Comparison of ENCODE assay signal across 4 cellular contexts in the genomic region with DNA sequence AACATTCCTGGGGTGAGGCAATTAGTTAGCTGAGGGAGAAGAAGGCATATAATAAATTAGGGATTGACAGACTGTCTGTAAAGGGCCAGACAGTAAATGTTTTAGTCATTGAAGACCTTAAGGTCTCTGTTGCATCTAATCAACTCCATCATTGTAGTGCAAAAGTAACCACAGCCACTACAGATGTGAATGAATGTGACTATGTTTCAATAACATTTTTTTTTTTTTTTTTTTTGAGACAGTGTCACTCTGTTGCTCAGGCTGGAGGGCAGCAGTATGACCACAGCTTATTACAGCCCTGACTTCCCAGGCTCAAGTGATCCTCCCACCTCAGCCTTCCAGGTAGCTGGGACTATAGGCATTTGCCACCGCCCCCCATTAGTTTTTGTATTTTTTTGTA. TPM values are rescaled to one million over a fixed set of nuclear protein-coding genes. Genes with fewer than 3 reads are reported as not detected.
"Had no signal": no experiment of that assay in that cellular context is flagged by ENCODE, and none has a peak within 500 bp of the region (broad histone marks: within the 10 kb centered on the region; RNA-seq: fewer than 3 reads in every experiment).

No MANE protein-coding gene starts in this region.

RNA-seq across cellular contexts. Expression of gene GGT5, which starts 35.5 kb away (rescaled TPM):
- total RNA-seq: activated CD4-positive, alpha-beta memory T cell treated with anti-CD3 and anti-CD28 coated beads for 36 hours; activated naive CD4-positive, alpha-beta T cell treated with anti-CD3 and anti-CD28 coated beads for 36 hours; activated naive CD8-positive, alpha-beta T cell treated with anti-CD3 and anti-CD28 coated beads for 36 hours; bronchial epithelial cell had no signal
